ENCODE assay signal across 8 cellular contexts in the genomic region with DNA sequence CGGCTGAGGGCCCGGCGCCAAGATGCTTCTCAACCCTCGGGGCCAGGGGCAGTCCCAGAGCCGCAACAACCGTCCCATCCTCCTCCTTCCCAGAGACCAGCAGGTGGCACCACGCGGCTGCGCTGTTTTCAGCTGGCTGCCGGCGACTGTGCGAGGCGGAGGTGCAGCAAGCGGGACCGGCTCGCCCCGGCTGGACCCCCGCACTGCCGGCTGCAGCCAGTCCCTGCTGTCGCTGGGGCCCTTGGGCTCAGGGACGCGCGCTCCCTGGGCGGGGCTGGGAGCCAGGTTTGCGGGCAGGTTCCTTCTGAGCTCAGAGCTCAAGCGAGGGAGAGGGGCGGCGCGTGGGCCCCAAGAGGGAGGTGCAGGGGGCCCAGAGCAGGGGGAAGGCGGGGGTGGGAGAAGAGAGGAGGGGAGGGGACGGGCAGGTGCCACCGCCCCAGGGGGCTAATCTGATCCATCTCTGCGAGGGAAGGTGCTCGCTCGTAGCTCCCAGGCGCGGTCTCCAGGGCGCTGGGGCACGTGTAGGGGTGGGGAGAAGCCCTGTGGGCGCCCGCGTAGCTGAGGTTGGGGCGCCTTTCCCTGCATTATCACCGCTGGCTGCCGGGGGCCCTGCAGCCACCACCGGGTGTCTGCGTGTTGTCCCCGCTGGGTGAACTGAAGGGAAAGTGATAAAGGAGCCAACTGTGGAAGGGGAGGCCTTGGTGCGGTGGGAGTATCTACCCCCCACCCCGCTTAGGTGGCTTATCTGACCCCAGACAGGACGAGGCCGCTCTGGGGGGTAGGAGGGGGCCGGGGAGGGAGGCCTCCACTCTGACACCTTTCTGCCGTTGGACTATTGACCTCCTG. TPM values are rescaled to one million over a fixed set of nuclear protein-coding genes. Genes with fewer than 3 reads are reported as not detected.
DNase-seq lines count a peak whose midpoint lies in the region; ATAC-seq and TF ChIP-seq lines count a peak whose summit lies in the region.

No MANE protein-coding gene starts in this region.

- no peak overlapping the region for H2AFZ ChIP-seq in OCI-LY1 (ENCODE audit: low read length)

- H4K20me1 ChIP-seq in OCI-LY1 (ENCODE audit: insufficient read depth, low read length), result no peaks in the 10 kb centered on the region

- H3K4me3 ChIP-seq in OCI-LY1 (ENCODE audit: low read depth, low read length, poor library complexity, severe bottlenecking), result peak overlapping the region; percentile 45

- no TSS peak for BruUV-seq in Calu3 (replicated peaks; lab: Mats Ljungman, UMichigan)

- CTCF ChIA-PET in Calu3 (lab: Charles Lee), result interaction anchor here (0.6 kb wide), 1 partner anchor 203 kb away, joined by 4 read pairs; no protein-coding TSS in a partner anchor

- no peaks in the 10 kb centered on the region for H3K9me3 Mint-ChIP-seq in activated T-helper 1 cell treated with anti-CD3 and anti-CD28 coated beads, Interleukin-12 subunit alpha, Interleukin-12 subunit beta, Interleukin-2, Interleukin-4 antibody, amounts not matched to agents 30 ng/mL and 10 ng/mL and 1 ng/mL, durations not matched to agents 14 hours and 24 hours and 36 hours
- no peaks in the 10 kb centered on the region for H3K9me3 Mint-ChIP-seq in naive thymus-derived CD8-positive, alpha-beta T cell
- H3K9me3 Mint-ChIP-seq in Calu3 (ENCODE audit: low read depth, unreplicated experiment), result no peaks in the 10 kb centered on the region

- peak overlapping the region; percentile 86 for H3K27ac Mint-ChIP-seq in activated T-helper 1 cell treated with anti-CD3 and anti-CD28 coated beads, Interleukin-12 subunit alpha, Interleukin-12 subunit beta, Interleukin-2, Interleukin-4 antibody, amounts not matched to agents 30 ng/mL and 10 ng/mL and 1 ng/mL, durations not matched to agents 14 hours and 24 hours and 36 hours
- H3K27ac Mint-ChIP-seq in naive thymus-derived CD8-positive, alpha-beta T cell, result peak overlapping the region; percentile 84 to 93 (median 90)
- H3K27ac Mint-ChIP-seq in Calu3 (ENCODE audit: unreplicated experiment), result no peak overlapping the region

- H3K9me2 ChIP-seq in OCI-LY1 (ENCODE audit: low read depth, low read length), result no peaks in the 10 kb centered on the region

- no peaks in the 10 kb centered on the region for H3K36me3 ChIP-seq in OCI-LY1 (ENCODE audit: insufficient read depth, low read length)

- no peak overlapping the region; the same call in 1 of the 2 replicates for H3K9ac ChIP-seq in OCI-LY1 (ENCODE audit: low read length)

- H3K27me3 ChIP-seq in OCI-LY1 (ENCODE audit: insufficient read depth, low read length), result no peaks in the 10 kb centered on the region

- H3K4me1 ChIP-seq in OCI-LY1 (ENCODE audit: insufficient read depth, low read length, severe bottlenecking), result peaks cover 19% of the 10 kb centered on the region

- H3K4me2 ChIP-seq in OCI-LY1 (ENCODE audit: low read length), result peak overlapping the region; percentile 67

- no peaks in the 10 kb centered on the region for H3K9me3 ChIP-seq in OCI-LY1 (ENCODE audit: low read length)

- TF ChIP-seq CTCF in OCI-LY1 (IDR thresholded peaks at IDR 0.05; ENCODE audit: low read length) (peak; percentile 68), Calu3 (IDR thresholded peaks at IDR 0.05; ENCODE audit: unreplicated experiment) (no peak)

- POLR2A ChIA-PET in naive thymus-derived CD8-positive, alpha-beta T cell (lab: Charles Lee), result interaction anchor here (0.5 to 7.8 kb wide), 22 partner anchors 8 to 1706 kb away, joined by 3 to 62 read pairs (median 5); a partner anchor contains a TSS

- DNase-seq in DMS 273 (lab: John Stamatoyannopoulos, UW; ENCODE audit: unreplicated experiment), result peak; percentile 97
- DNase-seq in activated T-helper 1 cell treated with anti-CD3 and anti-CD28 coated beads, Interleukin-12 subunit alpha, Interleukin-12 subunit beta, Interleukin-2, Interleukin-4 antibody, amounts not matched to agents 30 ng/mL and 10 ng/mL and 1 ng/mL, durations not matched to agents 14 hours and 24 hours and 36 hours (ENCODE audit: low spot score), result peak; percentile 68
- peak; percentile 83 for DNase-seq in fibroblast of gingiva (ENCODE audit: low read depth)
- DNase-seq in naive thymus-derived CD8-positive, alpha-beta T cell, result peak; percentile 66 to 87 (median 74)
- DNase-seq in stimulated activated naive CD4-positive, alpha-beta T cell treated with Interleukin-2 at 50 U/mL for 16 hours (lab: John Stamatoyannopoulos, UW), result peak; percentile 71
- DNase-seq in Calu3, result no peak

- H3K27me3 Mint-ChIP-seq in activated T-helper 1 cell treated with anti-CD3 and anti-CD28 coated beads, Interleukin-12 subunit alpha, Interleukin-12 subunit beta, Interleukin-2, Interleukin-4 antibody, amounts not matched to agents 30 ng/mL and 10 ng/mL and 1 ng/mL, durations not matched to agents 14 hours and 24 hours and 36 hours (ENCODE audit: insufficient read depth), result no peaks in the 10 kb centered on the region
- no peaks in the 10 kb centered on the region for H3K27me3 Mint-ChIP-seq in naive thymus-derived CD8-positive, alpha-beta T cell
- no peaks in the 10 kb centered on the region for H3K27me3 Mint-ChIP-seq in Calu3 (ENCODE audit: unreplicated experiment)

- H3K79me2 ChIP-seq in OCI-LY1 (ENCODE audit: insufficient read depth, low read length), result no peaks in the 10 kb centered on the region

- H3K36me3 Mint-ChIP-seq in activated T-helper 1 cell treated with anti-CD3 and anti-CD28 coated beads, Interleukin-12 subunit alpha, Interleukin-12 subunit beta, Interleukin-2, Interleukin-4 antibody, amounts not matched to agents 30 ng/mL and 10 ng/mL and 1 ng/mL, durations not matched to agents 14 hours and 24 hours and 36 hours (ENCODE audit: low read depth), result peaks cover 69% of the 10 kb centered on the region
- H3K36me3 Mint-ChIP-seq in naive thymus-derived CD8-positive, alpha-beta T cell, result peaks cover 0 to 54% (median 13%) of the 10 kb centered on the region in 3 donors
- H3K36me3 Mint-ChIP-seq in Calu3 (ENCODE audit: insufficient read depth, unreplicated experiment), result peaks cover 35% of the 10 kb centered on the region

- H3F3A ChIP-seq in OCI-LY1 (ENCODE audit: insufficient read depth, low read length), result no peaks in the 10 kb centered on the region

- intact Hi-C loops in activated T-helper 1 cell treated with anti-CD3 and anti-CD28 coated beads, Interleukin-12 subunit alpha, Interleukin-12 subunit beta, Interleukin-2, Interleukin-4 antibody, amounts not matched to agents 30 ng/mL and 10 ng/mL and 1 ng/mL, durations not matched to agents 14 hours and 24 hours and 36 hours (cut with micrococcal nuclease), result loop anchor here (1.0 to 2.0 kb wide), 4 partner anchors 10 to 94 kb away; no protein-coding TSS in a partner anchor
- intact Hi-C loops in Calu3 (cut with micrococcal nuclease; ENCODE audit: unreplicated experiment), result no loop called here

- H3K27ac ChIP-seq in OCI-LY1 (ENCODE audit: low read depth, low read length, poor library complexity, severe bottlenecking), result no peak overlapping the region

- H3K4me3 Mint-ChIP-seq in activated T-helper 1 cell treated with anti-CD3 and anti-CD28 coated beads, Interleukin-12 subunit alpha, Interleukin-12 subunit beta, Interleukin-2, Interleukin-4 antibody, amounts not matched to agents 30 ng/mL and 10 ng/mL and 1 ng/mL, durations not matched to agents 14 hours and 24 hours and 36 hours, result peak overlapping the region; percentile 81
- H3K4me3 Mint-ChIP-seq in naive thymus-derived CD8-positive, alpha-beta T cell, result peak overlapping the region; percentile 61 to 86 (median 74)
- no peak overlapping the region for H3K4me3 Mint-ChIP-seq in Calu3 (ENCODE audit: low read depth, unreplicated experiment)

- peak; percentile 60 for ATAC-seq in HG02759 (IDR thresholded peaks at IDR 0.05; ENCODE audit: unreplicated experiment)
- ATAC-seq in naive thymus-derived CD8-positive, alpha-beta T cell, result peak; percentile 72 to 73

- H3K4me1 Mint-ChIP-seq in activated T-helper 1 cell treated with anti-CD3 and anti-CD28 coated beads, Interleukin-12 subunit alpha, Interleukin-12 subunit beta, Interleukin-2, Interleukin-4 antibody, amounts not matched to agents 30 ng/mL and 10 ng/mL and 1 ng/mL, durations not matched to agents 14 hours and 24 hours and 36 hours (ENCODE audit: low read depth), result peaks cover 86% of the 10 kb centered on the region
- peaks cover 32 to 80% (median 66%) of the 10 kb centered on the region in 4 donors for H3K4me1 Mint-ChIP-seq in naive thymus-derived CD8-positive, alpha-beta T cell
- H3K4me1 Mint-ChIP-seq in Calu3 (ENCODE audit: low read depth, unreplicated experiment), result peaks cover 2% of the 10 kb centered on the region

RNA-seq across cellular contexts. Expression of a gene that starts 24.2 kb away (rescaled TPM):
- 375 and 381 TPM in 2 replicates for total RNA-seq in activated T-helper 1 cell treated with anti-CD3 and anti-CD28 coated beads, Interleukin-12 subunit alpha, Interleukin-12 subunit beta, Interleukin-2, Interleukin-4 antibody, amounts not matched to agents 30 ng/mL and 10 ng/mL and 1 ng/mL, durations not matched to agents 14 hours and 24 hours and 36 hours
- total RNA-seq in naive thymus-derived CD8-positive, alpha-beta T cell, result 100 to 1,000 TPM; 117 to 122 TPM
- 100 to 1,000 TPM in 1 of 3 donors, 10 to 100 TPM in 2; 59.6 to 115 (median 89.1) TPM for polyA plus RNA-seq in naive thymus-derived CD8-positive, alpha-beta T cell
- total RNA-seq in Calu3 (2022), result 3.1 and 3.9 TPM in 2 replicates

RNA-seq across cellular contexts. Expression of a gene that starts 36.3 kb away (rescaled TPM):
- 191 and 199 TPM in 2 replicates for total RNA-seq in activated T-helper 1 cell treated with anti-CD3 and anti-CD28 coated beads, Interleukin-12 subunit alpha, Interleukin-12 subunit beta, Interleukin-2, Interleukin-4 antibody, amounts not matched to agents 30 ng/mL and 10 ng/mL and 1 ng/mL, durations not matched to agents 14 hours and 24 hours and 36 hours
- total RNA-seq in naive thymus-derived CD8-positive, alpha-beta T cell, result 100 to 1,000 TPM; 137 to 149 TPM
- polyA plus RNA-seq in naive thymus-derived CD8-positive, alpha-beta T cell, result 10 to 100 TPM; 66.3 to 94.0 (median 82.8) TPM
- total RNA-seq in Calu3 (2022), result 45.4 and 45.8 TPM in 2 replicates

Comparison
In these comparisons a context has a peak if more than half of its experiments do, and no peak if none do; other contexts are left out.
1. RNA of a gene that starts 24.2 kb away (total RNA-seq): 375 to 381 TPM in activated T-helper 1 cell treated with anti-CD3 and anti-CD28 coated beads, Interleukin-12 subunit alpha, Interleukin-12 subunit beta, Interleukin-2, Interleukin-4 antibody, amounts not matched to agents 30 ng/mL and 10 ng/mL and 1 ng/mL, durations not matched to agents 14 hours and 24 hours and 36 hours and 117 to 122 TPM in naive thymus-derived CD8-positive, alpha-beta T cell; 3.1 to 3.9 TPM in Calu3; every median in the first group is over 10 times any median in the second.